27 cellular contexts compared by ENCODE assay signal in genomic region chr11:71193431-71193830, GRCh38. TPM values are rescaled to one million over a fixed set of nuclear protein-coding genes. Genes with fewer than 3 reads are reported as not detected.
DNase-seq lines count a peak whose midpoint lies in the region; ATAC-seq, FAIRE-seq and TF ChIP-seq lines count a peak whose summit lies in the region.
"Had no signal": no experiment of that assay in that cellular context is flagged by ENCODE, and none has a peak within 500 bp of the region (broad histone marks: within the 10 kb centered on the region; RNA-seq: fewer than 3 reads in every experiment).

No MANE protein-coding gene starts in this region.

- H3K27me3 ChIP-seq in H1 (replicated peaks in 1 of 4; ENCODE audit: control insufficient read depth in 3 of 4, extremely low read depth in 1 of 4, insufficient read depth in 3 of 4, low read length in 3 of 4) (no peaks in the 10 kb centered on the region), right lobe of liver (no peaks in the 10 kb centered on the region), H9 (ENCODE audit: insufficient read depth, low read length) (no peaks in the 10 kb centered on the region)

- H2BK15ac ChIP-seq in H1 (ENCODE audit: low read length) (no peak overlapping the region), H9 (ENCODE audit: low read depth, low read length) (no peak overlapping the region)

- no peak overlapping the region for H3K4me3 Mint-ChIP-seq in stimulated activated effector memory CD8-positive, alpha-beta T cell treated with anti-CD3 and anti-CD28 coated beads, Interleukin-12 subunit alpha, Interleukin-12 subunit beta, amount 100 ng/mL, for 72 hours
- no peak overlapping the region for H3K4me3 Mint-ChIP-seq in H9
- H3K4me3 Mint-ChIP-seq: CD8-positive, alpha-beta T cell had no signal

- H4K91ac ChIP-seq in H1 (replicated peaks; ENCODE audit: insufficient read length, low read length) = no peak overlapping the region
- no peak overlapping the region for H4K91ac ChIP-seq in H9 (ENCODE audit: insufficient read length, low read depth, low read length)

- H2BK120ac ChIP-seq in H1 (replicated peaks; ENCODE audit: low read depth, low read length) (no peak overlapping the region), H9 (ENCODE audit: low read depth, low read length, poor library complexity, severe bottlenecking) (no peak overlapping the region)

- H3K4me3 ChIP-seq in H1 (ENCODE audit: extremely low read depth in 1 of 4, insufficient read depth in 2 of 4, low read depth in 3 of 4, low read length in 4 of 4) (no peak overlapping the region), right lobe of liver (no peak overlapping the region)
- H3K4me3 ChIP-seq: GM12878 had no signal

- H2AK5ac ChIP-seq in H1 (ENCODE audit: low read depth, low read length) = no peak overlapping the region
- H2AK5ac ChIP-seq in H9 (ENCODE audit: insufficient read length, low read length) = no peak overlapping the region

- no peak overlapping the region for H3K56ac ChIP-seq in H1 (replicated peaks; ENCODE audit: insufficient read length, low read depth, low read length)
- H3K56ac ChIP-seq in H9 (ENCODE audit: insufficient read length, low read depth, low read length) = no peak overlapping the region

- H3T11ph ChIP-seq in H9 (ENCODE audit: low read length) = no peak overlapping the region

- H3K9me3 Mint-ChIP-seq in stimulated activated effector memory CD8-positive, alpha-beta T cell treated with anti-CD3 and anti-CD28 coated beads, Interleukin-12 subunit alpha, Interleukin-12 subunit beta, amount 100 ng/mL, for 72 hours = no peaks in the 10 kb centered on the region
- no peaks in the 10 kb centered on the region; a peak in 1 of 5 replicates for H3K9me3 Mint-ChIP-seq in H9
- H3K9me3 Mint-ChIP-seq: CD8-positive, alpha-beta T cell had no signal

- peak; percentile 59 to 85 (median 68) for ATAC-seq in right lobe of liver
- peak; percentile 4 for ATAC-seq in stimulated activated effector memory CD8-positive, alpha-beta T cell treated with anti-CD3 and anti-CD28 coated beads, Interleukin-12 subunit alpha, Interleukin-12 subunit beta, amount 100 ng/mL, for 72 hours
- no peak for ATAC-seq in GM19452 (IDR thresholded peaks at IDR 0.05; ENCODE audit: unreplicated experiment)
- ATAC-seq: CD8-positive, alpha-beta T cell; GM12878; PC-3 had no signal

- intact Hi-C loops in right lobe of liver (cut with DNase I) = loop anchor here in 1 of 2 donors (10.0 kb wide), 1 partner anchor 49 kb away; no protein-coding TSS in a partner anchor

- H3K23ac ChIP-seq in H1 (ENCODE audit: insufficient read length) = no peak overlapping the region
- no peak overlapping the region for H3K23ac ChIP-seq in H9 (ENCODE audit: insufficient read length, low read depth, low read length)

- TF ChIP-seq POLR2A in H1 (IDR thresholded peaks at IDR 0.05; ENCODE audit: control extremely low read depth in 1 of 2, low read depth in 2 of 2, low read length in 2 of 2) (no peak), right lobe of liver (IDR thresholded peaks at IDR 0.05) (no peak)

- no peak overlapping the region for H3K27ac ChIP-seq in H1 (ENCODE audit: low read depth, low read length)
- peak overlapping the region in 1 of 3 donors; percentile 24 for H3K27ac ChIP-seq in right lobe of liver
- H3K27ac ChIP-seq in H9 (ENCODE audit: insufficient read length, low read depth, low read length) = no peak overlapping the region
- H3K27ac ChIP-seq: HL-60 had no signal

- H4K8ac ChIP-seq in H1 (ENCODE audit: extremely low read depth, insufficient read depth, low read length) (peak overlapping the region; percentile 75; the same call in 1 of the 2 replicates), H9 (replicated peaks; ENCODE audit: insufficient read length, low read depth, low read length) (no peak overlapping the region)

- POLR2A ChIA-PET in H1 (lab: Charles Lee; ENCODE audit: partially characterized antibody) = interaction anchor here (0.9 kb wide), 1 partner anchor 10 kb away, joined by 3 read pairs; no protein-coding TSS in a partner anchor

- H2BK5ac ChIP-seq in H1 (ENCODE audit: low read depth, low read length) (peak overlapping the region; percentile 44; the same call in 1 of the 2 replicates), H9 (ENCODE audit: insufficient read length, low read length) (no peak overlapping the region)

- no peak for TF ChIP-seq RAD21 in H1 (IDR thresholded peaks at IDR 0.05 in 1 of 2, conservative IDR thresholded peaks at IDR 0.05 in 1 of 2; ENCODE audit: low read depth in 2 of 2, low read length in 2 of 2)

- no peaks in the 10 kb centered on the region for H3K27me3 Mint-ChIP-seq in H9 (ENCODE audit: low read depth)

- 89% methylated on average over 10 of the region's 10 CpGs; no CpG with 5 or more reads in 1 of the 2 experiments for whole genome bisulfite sequencing in H1 (ENCODE audit: extremely low coverage in 1 of 2, insufficient coverage in 1 of 2, insufficient read length in 1 of 2, insufficient replicate concordance in 2 of 2, low coverage in 1 of 2, low lambda C conversion rate in 2 of 2, missing lambda C conversion rate in 1 of 2), 2 experiments
- WGBS in right lobe of liver (ENCODE audit: insufficient coverage, low coverage, low lambda C conversion rate, missing lambda C conversion rate) = 42% methylated on average over 3 of the region's 10 CpGs
- no CpG with 5 or more reads among the region's 10 CpGs for WGBS in H9 (ENCODE audit: extremely low coverage, insufficient read length, low lambda C conversion rate)

- H4K5ac ChIP-seq in H1 (ENCODE audit: insufficient read length, low read depth, low read length) (no peak overlapping the region), H9 (ENCODE audit: insufficient read length, low read depth, low read length) (no peak overlapping the region)

- H3K23me2 ChIP-seq in H1 (ENCODE audit: low read depth, low read length) (no peaks in the 10 kb centered on the region), H9 (ENCODE audit: insufficient read length, low read depth, low read length, poor library complexity, severe bottlenecking) (no peaks in the 10 kb centered on the region)

- no peaks in the 10 kb centered on the region for H3K36me3 Mint-ChIP-seq in stimulated activated effector memory CD8-positive, alpha-beta T cell treated with anti-CD3 and anti-CD28 coated beads, Interleukin-12 subunit alpha, Interleukin-12 subunit beta, amount 100 ng/mL, for 72 hours
- peaks cover 6 to 12% (median 9%) of the 10 kb centered on the region in 3 experiments; a peak in 6 of 7 replicates for H3K36me3 Mint-ChIP-seq in H9 (ENCODE audit: insufficient read depth in 1 of 3, low read depth in 3 of 3)
- H3K36me3 Mint-ChIP-seq: CD8-positive, alpha-beta T cell had no signal

- H3K4ac ChIP-seq in H1 (replicated peaks; ENCODE audit: insufficient read length, low read depth, low read length) (no peak overlapping the region), H9 (ENCODE audit: low read depth, low read length) (no peak overlapping the region)

- H3K18ac ChIP-seq in H1 (ENCODE audit: extremely low read depth, low read length) = no peak overlapping the region
- no peak overlapping the region for H3K18ac ChIP-seq in H9 (ENCODE audit: insufficient read length, low read depth, low read length)

- H2BK20ac ChIP-seq in H1 (ENCODE audit: low read length) (no peak overlapping the region), H9 (ENCODE audit: low read depth, low read length, poor library complexity, severe bottlenecking) (no peak overlapping the region)

- CTCF ChIA-PET in H1 (lab: Charles Lee; ENCODE audit: partially characterized antibody) = interaction anchor here (1.0 kb wide), 1 partner anchor 13 kb away, joined by 4 read pairs; no protein-coding TSS in a partner anchor

- H2BK12ac ChIP-seq in H1 (ENCODE audit: low read depth, low read length) (no peak overlapping the region), H9 (ENCODE audit: insufficient read length, low read depth, low read length) (no peak overlapping the region)

- H3K14ac ChIP-seq in H1 (ENCODE audit: insufficient read length) (no peak overlapping the region), H9 (ENCODE audit: insufficient read depth, low read length) (no peak overlapping the region)

- H3K4me1 ChIP-seq in H1 (replicated peaks in 1 of 4; ENCODE audit: control insufficient read depth in 3 of 4, insufficient read depth in 4 of 4, low read length in 3 of 4) (no peaks in the 10 kb centered on the region; a peak in 1 of 7 replicates), right lobe of liver (peaks cover 0 to 9% (median 4%) of the 10 kb centered on the region in 4 donors), H9 (ENCODE audit: insufficient read depth, low read length) (peaks cover 2% of the 10 kb centered on the region; the same call in 1 of the 2 replicates)

- H3K79me2 ChIP-seq in H1 (ENCODE audit: control insufficient read depth in 1 of 2, insufficient read depth in 2 of 2, low read length in 2 of 2) (peaks cover 0 to 24% of the 10 kb centered on the region in 2 experiments; a peak in 3 of 4 replicates), H9 (ENCODE audit: insufficient read depth, low read length) (no peaks in the 10 kb centered on the region)

- no peaks in the 10 kb centered on the region; a peak in 3 of 8 replicates for H3K36me3 ChIP-seq in H1 (ENCODE audit: control insufficient read depth in 2 of 4, insufficient read depth in 4 of 4, low read length in 3 of 4)
- no peaks in the 10 kb centered on the region for H3K36me3 ChIP-seq in right lobe of liver

- peak; percentile 66 for DNase-seq in HuH-7.5 (ENCODE audit: low spot score)
- no peak for DNase-seq in H1 (ENCODE audit: low read depth in 1 of 2, low spot score in 2 of 2)
- DNase-seq in right lobe of liver = peak in 1 of 3 donors; percentile 47
- DNase-seq in stimulated activated effector memory CD8-positive, alpha-beta T cell treated with anti-CD3 and anti-CD28 coated beads, Interleukin-12 subunit alpha, Interleukin-12 subunit beta, amount 100 ng/mL, for 72 hours (ENCODE audit: low spot score in 2 of 2) = no peak
- DNase-seq in H9 = no peak
- no peak for DNase-seq in GM20000 (ENCODE audit: low spot score)
- DNase-seq: C1 segment of cervical spinal cord; Caco-2; CD8-positive, alpha-beta T cell; DMS79; EL; GDM1; Karpas-422; NCI-H1092; NCI-H1417 treated with DMSO at 0.1 percent for 48 hours; NCI-H1694 treated with DMSO at 0.1 percent for 48 hours; NCI-H2081; NCI-H446; NCI-H524 treated with DMSO at 0.1 percent for 48 hours; NCI-H82; NK-92 treated with Interleukin-12 subunit alpha and Interleukin-12 subunit beta, amount 100 ng/mL, for 24 hours; PC-3; Right ventricle myocardium superior had no signal

- H3K9ac ChIP-seq in H1 (replicated peaks in 1 of 4; ENCODE audit: extremely low read depth in 1 of 4, low read depth in 3 of 4, low read length in 3 of 4) = no peak overlapping the region
- H3K9ac ChIP-seq in H9 (ENCODE audit: extremely low read depth, insufficient read length, low read length) = no peak overlapping the region

- no peak overlapping the region for H3K27ac Mint-ChIP-seq in stimulated activated effector memory CD8-positive, alpha-beta T cell treated with anti-CD3 and anti-CD28 coated beads, Interleukin-12 subunit alpha, Interleukin-12 subunit beta, amount 100 ng/mL, for 72 hours
- peak overlapping the region in 1 of 3 experiments; percentile 14; a peak in 2 of 7 replicates for H3K27ac Mint-ChIP-seq in H9
- H3K27ac Mint-ChIP-seq: CD8-positive, alpha-beta T cell had no signal

- no peak for TF ChIP-seq EP300 in H1 (IDR thresholded peaks at IDR 0.05; ENCODE audit: borderline replicate concordance in 1 of 2, low read depth in 2 of 2, low read length in 2 of 2)

- H3K4me1 Mint-ChIP-seq in stimulated activated effector memory CD8-positive, alpha-beta T cell treated with anti-CD3 and anti-CD28 coated beads, Interleukin-12 subunit alpha, Interleukin-12 subunit beta, amount 100 ng/mL, for 72 hours = no peaks in the 10 kb centered on the region
- H3K4me1 Mint-ChIP-seq in H9 = peaks cover 6 to 10% of the 10 kb centered on the region in 2 experiments; a peak in 3 of 4 replicates

- no peak for FAIRE-seq in H1 (lab: Jason Lieb, UNC)
- FAIRE-seq: GM12878, H54 had no signal

- TF ChIP-seq CTCF in H1 (IDR thresholded peaks at IDR 0.05; ENCODE audit: control extremely low read depth in 1 of 3, insufficient read depth in 1 of 3, low read depth in 1 of 3, low read length in 3 of 3) (no peak), right lobe of liver (IDR thresholded peaks at IDR 0.05) (no peak), H9 (conservative IDR thresholded peaks at IDR 0.05) (no peak), GM20000 (IDR thresholded peaks at IDR 0.05; ENCODE audit: extremely low read depth, missing control alignments) (no peak)

- H2AFZ ChIP-seq in H1 (ENCODE audit: low read length) (no peak overlapping the region), H9 (ENCODE audit: low read length) (no peak overlapping the region)

- peaks cover 7 to 9% of the 10 kb centered on the region in 2 experiments for H4K20me1 ChIP-seq in H1 (replicated peaks in 1 of 2; ENCODE audit: control insufficient read depth in 1 of 2, insufficient read depth in 2 of 2, low read length in 2 of 2)
- no peaks in the 10 kb centered on the region for H4K20me1 ChIP-seq in H9 (ENCODE audit: control insufficient read depth, insufficient read depth, insufficient read length)

- no peak overlapping the region for H3K4me2 ChIP-seq in H1 (ENCODE audit: insufficient read depth in 1 of 2, low read depth in 2 of 2, low read length in 2 of 2)
- no peak overlapping the region for H3K4me2 ChIP-seq in H9 (ENCODE audit: insufficient read depth, insufficient read length, low read length)

- H3K79me1 ChIP-seq in H1 (ENCODE audit: low read depth, low read length) = peaks cover 21% of the 10 kb centered on the region
- no peaks in the 10 kb centered on the region for H3K79me1 ChIP-seq in H9 (ENCODE audit: insufficient read depth, low read depth, low read length, poor library complexity, severe bottlenecking)

- H3K9me3 ChIP-seq in H1 (ENCODE audit: insufficient read depth in 2 of 2, low read depth in 1 of 2, low read length in 1 of 2) (no peaks in the 10 kb centered on the region), right lobe of liver (no peaks in the 10 kb centered on the region), H9 (ENCODE audit: control insufficient read depth, low read depth, low read length) (no peaks in the 10 kb centered on the region)
- H3K9me3 ChIP-seq: Caco-2 had no signal

RNA-seq across cellular contexts. Expression of gene SHANK2, which starts 58.9 kb away (rescaled TPM):
- total RNA-seq in H1 (2021; fragmentation: NEBNext Ultra II Directional; extraction: Animal tissue kit (Norgen Biotek cat#: 25700)) = 52.9 and 54.2 TPM in 2 replicates
- polyA plus RNA-seq in H1 (2011; rRNA removed) = 10.1 and 15.5 TPM in 2 replicates
- polyA plus RNA-seq in H1 (2011; cell fraction: cytosol; rRNA removed) = 7.8 TPM
- 41.3 TPM for polyA plus RNA-seq in H1 (2011; cell fraction: nucleus; rRNA removed)
- 17.0 to 20.3 TPM (median 18.5 TPM) in 4 replicates for polyA plus RNA-seq in H1 (2012, experiment 1 of 2)
- 2.9 TPM for polyA plus RNA-seq in H1 (2012, experiment 2 of 2)
- 16.9 TPM for polyA plus RNA-seq in H1 (2013, experiment 1 of 2)
- polyA plus RNA-seq in H1 (2013, experiment 2 of 2) = 15.7 TPM
- polyA minus RNA-seq in H1 (2011; rRNA and poly(A)+ RNA removed) = 46.2 and 59.3 TPM in 2 replicates
- 35.2 TPM for polyA minus RNA-seq in H1 (2011; cell fraction: cytosol; rRNA and poly(A)+ RNA removed)
- polyA minus RNA-seq in H1 (2011; cell fraction: nucleus; rRNA and poly(A)+ RNA removed) = 103 TPM
- 10 to 100 TPM; 21.9 to 50.3 (median 30.9) TPM for total RNA-seq in right lobe of liver
- total RNA-seq in H9 (2021) = 22.1 and 23.8 TPM in 2 replicates
- total RNA-seq: CD8-positive, alpha-beta T cell had no signal
